Comparison of ENCODE assay signal across 1 cellular context in the genomic region with DNA sequence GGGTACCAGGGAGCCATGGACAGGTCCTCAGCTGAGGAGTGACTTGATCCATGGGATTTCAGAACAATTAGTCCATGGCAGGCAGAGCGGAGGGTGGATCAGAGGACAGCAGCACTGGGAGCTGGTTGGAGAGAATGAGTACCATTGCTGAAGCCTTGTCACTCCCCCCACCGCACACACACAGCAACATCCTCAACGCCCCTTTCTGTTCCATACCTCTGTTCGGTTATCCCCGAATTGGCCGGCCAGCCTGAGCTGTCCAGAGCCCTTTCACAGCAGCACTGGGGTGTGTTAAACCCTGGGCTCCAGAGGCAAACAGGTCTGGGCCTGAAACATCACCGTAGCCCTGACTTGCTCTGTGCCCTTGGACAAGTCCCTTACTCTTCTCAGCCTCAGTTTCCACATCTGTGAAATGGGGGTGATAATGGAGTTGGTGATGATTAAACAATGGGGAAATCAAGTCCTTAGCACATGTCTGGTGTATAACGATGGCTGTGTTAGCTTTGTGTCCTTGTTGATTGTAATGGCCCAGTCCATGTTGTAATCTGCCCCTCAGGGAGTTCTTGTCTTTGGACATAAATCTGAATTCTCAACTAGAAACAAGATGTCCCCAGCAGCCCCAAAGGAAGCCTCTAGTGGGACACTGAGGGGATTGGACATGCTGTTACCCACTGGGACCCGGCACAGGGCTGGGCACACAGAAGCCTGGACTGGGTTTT.
TF ChIP-seq lines count a peak whose summit lies in the region.

No MANE protein-coding gene starts in this region.

TF ChIP-seq in H1, 55 proteins besides CTCF, POLR2A, EP300 and RAD21 (continued from another document):
- TF ChIP-seq KDM1A (IDR thresholded peaks at IDR 0.05; ENCODE audit: borderline replicate concordance, low read length): 0 out of 2 replicates have a peak, but pooled peaks have one; percentile 17
- TF ChIP-seq EZH2 (IDR thresholded peaks at IDR 0.05; ENCODE audit: low read depth, low read length, severe bottlenecking): no peak
